Comparison of ENCODE assay signal across 25 cellular contexts in the genomic region with DNA sequence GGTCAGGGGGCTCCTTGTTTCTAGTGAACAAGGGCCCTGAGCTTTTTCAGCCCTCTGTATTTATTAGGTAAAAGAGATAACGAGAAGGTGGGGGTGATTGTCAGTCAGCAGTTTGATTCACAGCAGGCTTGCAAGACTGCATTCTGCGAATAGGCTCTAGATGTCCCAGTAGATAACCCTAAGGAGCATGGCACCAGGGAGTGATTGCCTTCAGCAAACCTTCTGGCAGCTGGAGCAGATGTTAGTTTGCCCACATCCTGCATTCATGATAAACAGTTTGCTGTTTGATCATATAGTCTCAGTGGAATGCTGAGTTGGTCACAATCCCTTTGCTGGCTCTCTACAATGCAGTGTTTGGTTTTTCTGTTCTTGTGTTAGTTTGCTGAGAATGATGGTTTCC.
"Had no signal": no experiment of that assay in that cellular context is flagged by ENCODE, and none has a peak within 500 bp of the region (broad histone marks: within the 10 kb centered on the region; RNA-seq: fewer than 3 reads in every experiment).

No MANE protein-coding gene starts in this region.

- H3K4me3 ChIP-seq: ascending aorta, breast epithelium, cardiac muscle cell, colonic mucosa had no signal

- H3K27ac Mint-ChIP-seq: activated CD4-positive, alpha-beta memory T cell treated with anti-CD3 and anti-CD28 coated beads, Interleukin-2, amount 10 ng/mL, durations not matched to agents 7 days and 5 days; activated CD4-positive, alpha-beta T cell treated with anti-CD3 and anti-CD28 coated beads, Interleukin-2, amount 10 ng/mL, durations not matched to agents 7 days and 5 days; activated naive CD4-positive, alpha-beta T cell treated with anti-CD3 and anti-CD28 coated beads, Interleukin-2, amount 10 ng/mL, durations not matched to agents 7 days and 5 days; activated naive CD8-positive, alpha-beta T cell treated with anti-CD3 and anti-CD28 coated beads, Interleukin-2, amount 10 ng/mL, durations not matched to agents 7 days and 5 days; activated T-cell treated with anti-CD3 and anti-CD28 coated beads, Interleukin-2, amount 50 U/mL, for 24 hours; activated T-cell treated with anti-CD3 and anti-CD28 coated beads, Interleukin-2, amount 50 U/mL, for 72 hours; brain had no signal

- H3K4me3 Mint-ChIP-seq: activated CD4-positive, alpha-beta memory T cell treated with anti-CD3 and anti-CD28 coated beads, Interleukin-2, amount 10 ng/mL, durations not matched to agents 7 days and 5 days; activated CD4-positive, alpha-beta T cell treated with anti-CD3 and anti-CD28 coated beads, Interleukin-2, amount 10 ng/mL, durations not matched to agents 7 days and 5 days; activated naive CD4-positive, alpha-beta T cell treated with anti-CD3 and anti-CD28 coated beads, Interleukin-2, amount 10 ng/mL, durations not matched to agents 7 days and 5 days; activated naive CD8-positive, alpha-beta T cell treated with anti-CD3 and anti-CD28 coated beads, Interleukin-2, amount 10 ng/mL, durations not matched to agents 7 days and 5 days; activated T-cell treated with anti-CD3 and anti-CD28 coated beads, Interleukin-2, amount 50 U/mL, for 24 hours; activated T-cell treated with anti-CD3 and anti-CD28 coated beads, Interleukin-2, amount 50 U/mL, for 72 hours; brain had no signal

- H3K27me3 ChIP-seq: ascending aorta, breast epithelium, cardiac muscle cell, colonic mucosa had no signal

- H3K4me1 ChIP-seq: ascending aorta, breast epithelium, colonic mucosa had no signal

- H3K9me3 ChIP-seq: colonic mucosa had no signal

- ATAC-seq: activated naive CD4-positive, alpha-beta T cell treated with anti-CD3 and anti-CD28 coated beads, Interleukin-2, amount 50 U/mL, for 72 hours; activated T-cell treated with anti-CD3 and anti-CD28 coated beads, Interleukin-2, amount 50 U/mL, for 72 hours; esophagus mucosa had no signal

- H3K4me1 Mint-ChIP-seq: activated CD4-positive, alpha-beta T cell treated with anti-CD3 and anti-CD28 coated beads, Interleukin-2, amount 10 ng/mL, durations not matched to agents 7 days and 5 days; activated naive CD8-positive, alpha-beta T cell treated with anti-CD3 and anti-CD28 coated beads, Interleukin-2, amount 10 ng/mL, durations not matched to agents 7 days and 5 days; brain had no signal

- H3K27ac ChIP-seq: ascending aorta, breast epithelium, cardiac muscle cell, colonic mucosa had no signal

- DNase-seq: activated CD4-positive, alpha-beta memory T cell treated with anti-CD3 and anti-CD28 coated beads, Interleukin-2, amount 10 ng/mL, durations not matched to agents 7 days and 5 days; activated CD4-positive, alpha-beta T cell treated with anti-CD3 and anti-CD28 coated beads for 1 hour; activated CD4-positive, alpha-beta T cell treated with anti-CD3 and anti-CD28 coated beads for 4 hours; activated CD4-positive, alpha-beta T cell treated with anti-CD3 and anti-CD28 coated beads, Interleukin-2, amount 10 ng/mL, durations not matched to agents 7 days and 5 days; activated CD4-positive, alpha-beta T cell treated with anti-CD3 and anti-CD28 coated beads, Interleukin-2, amount 50 U/mL, for 4 hours; activated CD8-positive, alpha-beta memory T cell treated with anti-CD3 and anti-CD28 coated beads, Interleukin-2, amount 50 U/mL, for 48 hours; activated gamma-delta T cell; activated naive CD4-positive, alpha-beta T cell; activated naive CD4-positive, alpha-beta T cell treated with anti-CD3 and anti-CD28 coated beads, Interleukin-2, amount 10 ng/mL, durations not matched to agents 7 days and 5 days; activated naive CD8-positive, alpha-beta T cell treated with anti-CD3 and anti-CD28 coated beads, Interleukin-2, amount 10 ng/mL, durations not matched to agents 7 days and 5 days; activated T-cell treated with anti-CD3 and anti-CD28 coated beads for 4 hours; activated T-cell treated with anti-CD3 and anti-CD28 coated beads, Interleukin-2, amount 50 U/mL, for 24 hours; activated T-cell treated with anti-CD3 and anti-CD28 coated beads, Interleukin-2, amount 50 U/mL, for 72 hours; central memory CD4-positive, alpha-beta T cell; cerebellar nuclear complex; colonic mucosa; effector CD8-positive, alpha-beta T cell; foreskin fibroblast; head of caudate nucleus had no signal

- H3K36me3 ChIP-seq: ascending aorta, breast epithelium, cardiac muscle cell, colonic mucosa had no signal

- H3K36me3 Mint-ChIP-seq: brain had no signal

- H3K27me3 Mint-ChIP-seq: activated CD4-positive, alpha-beta memory T cell treated with anti-CD3 and anti-CD28 coated beads, Interleukin-2, amount 10 ng/mL, durations not matched to agents 7 days and 5 days; activated CD4-positive, alpha-beta T cell treated with anti-CD3 and anti-CD28 coated beads, Interleukin-2, amount 10 ng/mL, durations not matched to agents 7 days and 5 days; activated naive CD8-positive, alpha-beta T cell treated with anti-CD3 and anti-CD28 coated beads, Interleukin-2, amount 10 ng/mL, durations not matched to agents 7 days and 5 days; activated T-cell treated with anti-CD3 and anti-CD28 coated beads, Interleukin-2, amount 50 U/mL, for 24 hours had no signal
